In the genomic region with DNA sequence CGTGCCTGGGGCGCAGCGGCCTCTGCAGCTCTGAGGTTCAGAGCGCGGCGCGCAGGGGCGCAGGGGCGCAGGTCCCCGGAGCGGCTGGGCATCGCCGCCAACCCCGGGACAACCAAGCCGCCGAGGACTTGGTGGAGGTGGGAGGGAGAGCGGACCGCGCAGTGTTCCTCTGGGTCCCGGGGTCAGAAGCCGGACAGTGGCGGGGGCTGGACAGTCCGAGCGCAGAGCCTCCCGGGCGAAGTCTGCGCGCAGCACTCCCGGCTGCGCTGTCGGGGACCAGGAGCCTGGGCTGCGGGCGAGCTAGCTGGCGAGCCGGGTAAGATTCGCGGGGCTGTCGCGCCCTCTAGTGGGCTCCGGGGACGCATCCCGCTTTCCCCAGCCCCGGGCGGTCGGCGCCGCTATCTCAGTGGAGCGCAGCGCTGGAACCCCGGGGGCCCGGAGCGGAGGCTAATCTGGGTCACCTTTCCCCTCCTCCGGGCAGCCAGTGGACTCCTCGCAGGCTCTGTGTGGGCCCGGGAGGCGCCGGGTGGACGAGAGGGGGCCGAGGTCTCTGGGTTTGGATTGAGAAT, we compare ENCODE assay signal across 1 cellular context.
TF ChIP-seq lines count a peak whose summit lies in the region.

No MANE protein-coding gene starts in this region.

TF ChIP-seq in HepG2, 621 proteins besides CTCF, POLR2A, EP300 and RAD21 (continued from another document and continues in another):
- TF ChIP-seq, protein P1, sequence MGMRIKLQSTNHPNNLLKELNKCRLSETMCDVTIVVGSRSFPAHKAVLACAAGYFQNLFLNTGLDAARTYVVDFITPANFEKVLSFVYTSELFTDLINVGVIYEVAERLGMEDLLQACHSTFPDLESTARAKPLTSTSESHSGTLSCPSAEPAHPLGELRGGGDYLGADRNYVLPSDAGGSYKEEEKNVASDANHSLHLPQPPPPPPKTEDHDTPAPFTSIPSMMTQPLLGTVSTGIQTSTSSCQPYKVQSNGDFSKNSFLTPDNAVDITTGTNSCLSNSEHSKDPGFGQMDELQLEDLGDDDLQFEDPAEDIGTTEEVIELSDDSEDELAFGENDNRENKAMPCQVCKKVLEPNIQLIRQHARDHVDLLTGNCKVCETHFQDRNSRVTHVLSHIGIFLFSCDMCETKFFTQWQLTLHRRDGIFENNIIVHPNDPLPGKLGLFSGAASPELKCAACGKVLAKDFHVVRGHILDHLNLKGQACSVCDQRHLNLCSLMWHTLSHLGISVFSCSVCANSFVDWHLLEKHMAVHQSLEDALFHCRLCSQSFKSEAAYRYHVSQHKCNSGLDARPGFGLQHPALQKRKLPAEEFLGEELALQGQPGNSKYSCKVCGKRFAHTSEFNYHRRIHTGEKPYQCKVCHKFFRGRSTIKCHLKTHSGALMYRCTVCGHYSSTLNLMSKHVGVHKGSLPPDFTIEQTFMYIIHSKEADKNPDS (CRISPR knock-in tag; IDR thresholded peaks at IDR 0.05) = no peak
- no peak for TF ChIP-seq ZNF841 (CRISPR knock-in tag; IDR thresholded peaks at IDR 0.05; ENCODE audit: borderline replicate concordance)
- TF ChIP-seq, protein P2, sequence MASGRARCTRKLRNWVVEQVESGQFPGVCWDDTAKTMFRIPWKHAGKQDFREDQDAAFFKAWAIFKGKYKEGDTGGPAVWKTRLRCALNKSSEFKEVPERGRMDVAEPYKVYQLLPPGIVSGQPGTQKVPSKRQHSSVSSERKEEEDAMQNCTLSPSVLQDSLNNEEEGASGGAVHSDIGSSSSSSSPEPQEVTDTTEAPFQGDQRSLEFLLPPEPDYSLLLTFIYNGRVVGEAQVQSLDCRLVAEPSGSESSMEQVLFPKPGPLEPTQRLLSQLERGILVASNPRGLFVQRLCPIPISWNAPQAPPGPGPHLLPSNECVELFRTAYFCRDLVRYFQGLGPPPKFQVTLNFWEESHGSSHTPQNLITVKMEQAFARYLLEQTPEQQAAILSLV (CRISPR knock-in tag; IDR thresholded peaks at IDR 0.05; ENCODE audit: borderline replicate concordance) = no peak
- TF ChIP-seq, protein P3, sequence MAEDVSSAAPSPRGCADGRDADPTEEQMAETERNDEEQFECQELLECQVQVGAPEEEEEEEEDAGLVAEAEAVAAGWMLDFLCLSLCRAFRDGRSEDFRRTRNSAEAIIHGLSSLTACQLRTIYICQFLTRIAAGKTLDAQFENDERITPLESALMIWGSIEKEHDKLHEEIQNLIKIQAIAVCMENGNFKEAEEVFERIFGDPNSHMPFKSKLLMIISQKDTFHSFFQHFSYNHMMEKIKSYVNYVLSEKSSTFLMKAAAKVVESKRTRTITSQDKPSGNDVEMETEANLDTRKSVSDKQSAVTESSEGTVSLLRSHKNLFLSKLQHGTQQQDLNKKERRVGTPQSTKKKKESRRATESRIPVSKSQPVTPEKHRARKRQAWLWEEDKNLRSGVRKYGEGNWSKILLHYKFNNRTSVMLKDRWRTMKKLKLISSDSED (CRISPR knock-in tag; IDR thresholded peaks at IDR 0.05) = no peak
- no peak for TF ChIP-seq JDP2 (CRISPR knock-in tag; IDR thresholded peaks at IDR 0.05; ENCODE audit: borderline replicate concordance)
- TF ChIP-seq, protein P4, sequence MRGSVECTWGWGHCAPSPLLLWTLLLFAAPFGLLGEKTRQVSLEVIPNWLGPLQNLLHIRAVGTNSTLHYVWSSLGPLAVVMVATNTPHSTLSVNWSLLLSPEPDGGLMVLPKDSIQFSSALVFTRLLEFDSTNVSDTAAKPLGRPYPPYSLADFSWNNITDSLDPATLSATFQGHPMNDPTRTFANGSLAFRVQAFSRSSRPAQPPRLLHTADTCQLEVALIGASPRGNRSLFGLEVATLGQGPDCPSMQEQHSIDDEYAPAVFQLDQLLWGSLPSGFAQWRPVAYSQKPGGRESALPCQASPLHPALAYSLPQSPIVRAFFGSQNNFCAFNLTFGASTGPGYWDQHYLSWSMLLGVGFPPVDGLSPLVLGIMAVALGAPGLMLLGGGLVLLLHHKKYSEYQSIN (CRISPR knock-in tag; IDR thresholded peaks at IDR 0.05; ENCODE audit: borderline replicate concordance) = no peak
- no peak for TF ChIP-seq TAF1 (CRISPR knock-in tag; IDR thresholded peaks at IDR 0.05)
- no peak for TF ChIP-seq MIXL1 (CRISPR knock-in tag; IDR thresholded peaks at IDR 0.05)
- TF ChIP-seq FOSL2 (CRISPR knock-in tag; IDR thresholded peaks at IDR 0.05) = 0 out of 2 replicates have a peak, but pooled peaks have one; percentile 27
- TF ChIP-seq ZNF260 (CRISPR knock-in tag; IDR thresholded peaks at IDR 0.05; ENCODE audit: borderline replicate concordance, low read depth) = no peak
- TF ChIP-seq ZSCAN25 (CRISPR knock-in tag; IDR thresholded peaks at IDR 0.05) = 0 out of 2 replicates have a peak, but pooled peaks have one; percentile 43
- TF ChIP-seq GTF2F1 (IDR thresholded peaks at IDR 0.05; ENCODE audit: low read length) = no peak
- TF ChIP-seq, protein P5, sequence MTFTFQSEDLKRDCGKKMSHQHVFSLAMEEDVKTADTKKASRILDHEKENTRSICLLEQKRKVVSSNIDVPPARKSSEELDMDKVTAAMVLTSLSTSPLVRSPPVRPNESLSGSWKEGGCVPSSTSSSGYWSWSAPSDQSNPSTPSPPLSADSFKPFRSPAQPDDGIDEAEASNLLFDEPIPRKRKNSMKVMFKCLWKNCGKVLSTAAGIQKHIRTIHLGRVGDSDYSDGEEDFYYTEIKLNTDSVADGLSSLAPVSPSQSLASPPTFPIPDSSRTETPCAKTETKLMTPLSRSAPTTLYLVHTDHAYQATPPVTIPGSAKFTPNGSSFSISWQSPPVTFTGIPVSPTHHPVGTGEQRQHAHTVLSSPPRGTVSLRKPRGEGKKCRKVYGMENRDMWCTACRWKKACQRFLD (CRISPR knock-in tag; IDR thresholded peaks at IDR 0.05; ENCODE audit: borderline replicate concordance) = 0 out of 2 replicates have a peak, but pooled peaks have one; percentile 53
- no peak for TF ChIP-seq TBP (CRISPR knock-in tag; IDR thresholded peaks at IDR 0.05)
- TF ChIP-seq ZNF546 (CRISPR knock-in tag; conservative IDR thresholded peaks at IDR 0.05) = no peak
- TF ChIP-seq SIN3A (IDR thresholded peaks at IDR 0.05; ENCODE audit: borderline replicate concordance, low read depth, low read length) = no peak
- no peak for TF ChIP-seq ZNF431 (CRISPR knock-in tag; IDR thresholded peaks at IDR 0.05; ENCODE audit: borderline replicate concordance, low read depth)
- no peak for TF ChIP-seq ZNF441 (CRISPR knock-in tag; IDR thresholded peaks at IDR 0.05; ENCODE audit: borderline replicate concordance)
- TF ChIP-seq ZNF383 (CRISPR knock-in tag; IDR thresholded peaks at IDR 0.05; ENCODE audit: borderline replicate concordance) = no peak
- peak; percentile 64; the same call in 1 of the 2 replicates for TF ChIP-seq ZNF264 (CRISPR knock-in tag; IDR thresholded peaks at IDR 0.05)
- no peak for TF ChIP-seq REL (CRISPR knock-in tag; conservative IDR thresholded peaks at IDR 0.05)
- peak; percentile 38; the same call in 1 of the 2 replicates for TF ChIP-seq RELA (CRISPR knock-in tag; IDR thresholded peaks at IDR 0.05)
- TF ChIP-seq, protein P6, sequence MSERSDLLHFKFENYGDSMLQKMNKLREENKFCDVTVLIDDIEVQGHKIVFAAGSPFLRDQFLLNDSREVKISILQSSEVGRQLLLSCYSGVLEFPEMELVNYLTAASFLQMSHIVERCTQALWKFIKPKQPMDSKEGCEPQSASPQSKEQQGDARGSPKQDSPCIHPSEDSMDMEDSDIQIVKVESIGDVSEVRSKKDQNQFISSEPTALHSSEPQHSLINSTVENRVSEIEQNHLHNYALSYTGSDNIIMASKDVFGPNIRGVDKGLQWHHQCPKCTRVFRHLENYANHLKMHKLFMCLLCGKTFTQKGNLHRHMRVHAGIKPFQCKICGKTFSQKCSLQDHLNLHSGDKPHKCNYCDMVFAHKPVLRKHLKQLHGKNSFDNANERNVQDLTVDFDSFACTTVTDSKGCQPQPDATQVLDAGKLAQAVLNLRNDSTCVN (CRISPR knock-in tag; IDR thresholded peaks at IDR 0.05; ENCODE audit: borderline replicate concordance) = no peak
- no peak for TF ChIP-seq ZNF672 (CRISPR knock-in tag; IDR thresholded peaks at IDR 0.05)
- TF ChIP-seq, protein P7, sequence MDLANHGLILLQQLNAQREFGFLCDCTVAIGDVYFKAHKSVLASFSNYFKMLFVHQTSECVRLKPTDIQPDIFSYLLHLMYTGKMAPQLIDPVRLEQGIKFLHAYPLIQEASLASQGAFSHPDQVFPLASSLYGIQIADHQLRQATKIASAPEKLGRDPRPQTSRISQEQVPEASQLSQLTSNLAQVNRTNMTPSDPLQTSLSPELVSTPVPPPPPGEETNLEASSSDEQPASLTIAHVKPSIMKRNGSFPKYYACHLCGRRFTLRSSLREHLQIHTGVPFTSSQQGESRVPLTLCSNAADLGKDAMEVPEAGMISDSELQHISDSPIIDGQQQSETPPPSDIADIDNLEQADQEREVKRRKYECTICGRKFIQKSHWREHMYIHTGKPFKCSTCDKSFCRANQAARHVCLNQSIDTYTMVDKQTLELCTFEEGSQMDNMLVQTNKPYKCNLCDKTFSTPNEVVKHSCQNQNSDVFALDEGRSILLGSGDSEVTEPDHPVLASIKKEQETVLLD (CRISPR knock-in tag; IDR thresholded peaks at IDR 0.05; ENCODE audit: low read depth) = no peak
- TF ChIP-seq BORCS8-MEF2B (CRISPR knock-in tag; IDR thresholded peaks at IDR 0.05) = peak; percentile 51; the same call in 1 of the 2 replicates
- TF ChIP-seq, protein P8, sequence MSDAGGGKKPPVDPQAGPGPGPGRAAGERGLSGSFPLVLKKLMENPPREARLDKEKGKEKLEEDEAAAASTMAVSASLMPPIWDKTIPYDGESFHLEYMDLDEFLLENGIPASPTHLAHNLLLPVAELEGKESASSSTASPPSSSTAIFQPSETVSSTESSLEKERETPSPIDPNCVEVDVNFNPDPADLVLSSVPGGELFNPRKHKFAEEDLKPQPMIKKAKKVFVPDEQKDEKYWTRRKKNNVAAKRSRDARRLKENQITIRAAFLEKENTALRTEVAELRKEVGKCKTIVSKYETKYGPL (CRISPR knock-in tag; IDR thresholded peaks at IDR 0.05) = no peak
- no peak for TF ChIP-seq SRSF4 (IDR thresholded peaks at IDR 0.05; ENCODE audit: low read depth, low read length, poor library complexity, severe bottlenecking)
- no peak for TF ChIP-seq SIX1 (CRISPR knock-in tag; IDR thresholded peaks at IDR 0.05; ENCODE audit: borderline replicate concordance)
- no peak for TF ChIP-seq ZFP62 (CRISPR knock-in tag; IDR thresholded peaks at IDR 0.05)
- no peak for TF ChIP-seq IRX3 (CRISPR knock-in tag; IDR thresholded peaks at IDR 0.05; ENCODE audit: borderline replicate concordance, low read depth)
- no peak for TF ChIP-seq ZNF567 (CRISPR knock-in tag; IDR thresholded peaks at IDR 0.05; ENCODE audit: borderline replicate concordance)
- 0 out of 2 replicates have a peak, but pooled peaks have one; percentile 64 for TF ChIP-seq MED13 (CRISPR knock-in tag; IDR thresholded peaks at IDR 0.05)
- TF ChIP-seq NR2C2 (CRISPR knock-in tag; IDR thresholded peaks at IDR 0.05; ENCODE audit: borderline replicate concordance) = no peak
- TF ChIP-seq ZNF83 (CRISPR knock-in tag; IDR thresholded peaks at IDR 0.05; ENCODE audit: borderline replicate concordance) = no peak
- no peak for TF ChIP-seq ZNF101 (CRISPR knock-in tag; IDR thresholded peaks at IDR 0.05; ENCODE audit: borderline replicate concordance, low read depth)
- no peak for TF ChIP-seq SMYD3 (CRISPR knock-in tag; IDR thresholded peaks at IDR 0.05)
- TF ChIP-seq SRY (CRISPR knock-in tag; IDR thresholded peaks at IDR 0.05) = no peak; the same call in 1 of the 2 replicates
- TF ChIP-seq, protein P9, sequence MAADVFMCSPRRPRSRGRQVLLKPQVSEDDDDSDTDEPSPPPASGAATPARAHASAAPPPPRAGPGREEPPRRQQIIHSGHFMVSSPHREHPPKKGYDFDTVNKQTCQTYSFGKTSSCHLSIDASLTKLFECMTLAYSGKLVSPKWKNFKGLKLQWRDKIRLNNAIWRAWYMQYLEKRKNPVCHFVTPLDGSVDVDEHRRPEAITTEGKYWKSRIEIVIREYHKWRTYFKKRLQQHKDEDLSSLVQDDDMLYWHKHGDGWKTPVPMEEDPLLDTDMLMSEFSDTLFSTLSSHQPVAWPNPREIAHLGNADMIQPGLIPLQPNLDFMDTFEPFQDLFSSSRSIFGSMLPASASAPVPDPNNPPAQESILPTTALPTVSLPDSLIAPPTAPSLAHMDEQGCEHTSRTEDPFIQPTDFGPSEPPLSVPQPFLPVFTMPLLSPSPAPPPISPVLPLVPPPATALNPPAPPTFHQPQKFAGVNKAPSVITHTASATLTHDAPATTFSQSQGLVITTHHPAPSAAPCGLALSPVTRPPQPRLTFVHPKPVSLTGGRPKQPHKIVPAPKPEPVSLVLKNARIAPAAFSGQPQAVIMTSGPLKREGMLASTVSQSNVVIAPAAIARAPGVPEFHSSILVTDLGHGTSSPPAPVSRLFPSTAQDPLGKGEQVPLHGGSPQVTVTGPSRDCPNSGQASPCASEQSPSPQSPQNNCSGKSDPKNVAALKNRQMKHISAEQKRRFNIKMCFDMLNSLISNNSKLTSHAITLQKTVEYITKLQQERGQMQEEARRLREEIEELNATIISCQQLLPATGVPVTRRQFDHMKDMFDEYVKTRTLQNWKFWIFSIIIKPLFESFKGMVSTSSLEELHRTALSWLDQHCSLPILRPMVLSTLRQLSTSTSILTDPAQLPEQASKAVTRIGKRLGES (CRISPR knock-in tag; IDR thresholded peaks at IDR 0.05; ENCODE audit: borderline replicate concordance) = no peak
- no peak for TF ChIP-seq ZBTB38 (CRISPR knock-in tag; IDR thresholded peaks at IDR 0.05)
- no peak for TF ChIP-seq TBL1XR1 (IDR thresholded peaks at IDR 0.05; ENCODE audit: borderline replicate concordance, low read length, partially characterized antibody)
- TF ChIP-seq NAIF1 (CRISPR knock-in tag; IDR thresholded peaks at IDR 0.05; ENCODE audit: borderline replicate concordance) = no peak
- TF ChIP-seq, protein P10, sequence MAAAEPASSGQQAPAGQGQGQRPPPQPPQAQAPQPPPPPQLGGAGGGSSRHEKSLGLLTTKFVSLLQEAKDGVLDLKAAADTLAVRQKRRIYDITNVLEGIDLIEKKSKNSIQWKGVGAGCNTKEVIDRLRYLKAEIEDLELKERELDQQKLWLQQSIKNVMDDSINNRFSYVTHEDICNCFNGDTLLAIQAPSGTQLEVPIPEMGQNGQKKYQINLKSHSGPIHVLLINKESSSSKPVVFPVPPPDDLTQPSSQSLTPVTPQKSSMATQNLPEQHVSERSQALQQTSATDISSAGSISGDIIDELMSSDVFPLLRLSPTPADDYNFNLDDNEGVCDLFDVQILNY (CRISPR knock-in tag; conservative IDR thresholded peaks at IDR 0.05) = no peak
